14 cellular contexts compared by ENCODE assay signal in genomic region chr9:93959739-93960154, GRCh38. TPM values are rescaled to one million over a fixed set of nuclear protein-coding genes. Genes with fewer than 3 reads are reported as not detected.
DNase-seq lines count a peak whose midpoint lies in the region; ATAC-seq lines count a peak whose summit lies in the region.
"Had no signal": no experiment of that assay in that cellular context is flagged by ENCODE, and none has a peak within 500 bp of the region (broad histone marks: within the 10 kb centered on the region; RNA-seq: fewer than 3 reads in every experiment).

No MANE protein-coding gene starts in this region.

- DNase-seq in activated naive CD8-positive, alpha-beta T cell treated with anti-CD3 and anti-CD28 coated beads, Interleukin-2, amount 50 U/mL, for 24 hours: no peak
- no peak for DNase-seq in activated naive CD8-positive, alpha-beta T cell treated with anti-CD3 and anti-CD28 coated beads for 36 hours
- DNase-seq in naive B cell: no peak
- DNase-seq in SJCRH30: no peak
- DNase-seq: cerebellar nuclear complex, DMS153, NCI-H1694 treated with DMSO at 0.1 percent for 48 hours had no signal

- 0 out of 2 replicates have a peak, but pooled peaks cover 2% of the 10 kb centered on the region for H3K4me1 ChIP-seq in SJCRH30
- H3K4me1 ChIP-seq: parathyroid adenoma had no signal

- peak overlapping the region; percentile 68 for H3K4me3 Mint-ChIP-seq in activated naive CD8-positive, alpha-beta T cell
- H3K4me3 Mint-ChIP-seq in activated naive CD8-positive, alpha-beta T cell treated with anti-CD3 and anti-CD28 coated beads, Interleukin-2, amount 50 U/mL, for 24 hours: no peak overlapping the region
- peak overlapping the region; percentile 61 for H3K4me3 Mint-ChIP-seq in activated naive CD8-positive, alpha-beta T cell treated with anti-CD3 and anti-CD28 coated beads for 36 hours
- H3K4me3 Mint-ChIP-seq in naive B cell: peak overlapping the region; percentile 77 to 86 (median 82)

- no peak for ATAC-seq in activated naive CD8-positive, alpha-beta T cell treated with anti-CD3 and anti-CD28 coated beads, Interleukin-2, amount 50 U/mL, for 24 hours
- ATAC-seq in naive B cell (ENCODE audit: low read depth in 2 of 2) (no peak), GM21423 (IDR thresholded peaks at IDR 0.05; ENCODE audit: unreplicated experiment) (no peak), HG02642 (IDR thresholded peaks at IDR 0.05; ENCODE audit: poor library complexity, unreplicated experiment) (no peak), GM18867 (IDR thresholded peaks at IDR 0.05; ENCODE audit: unreplicated experiment) (no peak)

- H3K36me3 ChIP-seq in SJCRH30: no peaks in the 10 kb centered on the region
- H3K36me3 ChIP-seq: suprapubic skin had no signal

- no peak overlapping the region for H3K27ac ChIP-seq in SJCRH30
- H3K27ac ChIP-seq: parathyroid adenoma, suprapubic skin had no signal

- no peaks in the 10 kb centered on the region for H3K9me3 ChIP-seq in SJCRH30 (replicated peaks)
- H3K9me3 ChIP-seq: suprapubic skin had no signal

- H3K27me3 ChIP-seq in SJCRH30: no peaks in the 10 kb centered on the region

- H3K27me3 Mint-ChIP-seq in activated naive CD8-positive, alpha-beta T cell: peaks cover 40% of the 10 kb centered on the region
- H3K27me3 Mint-ChIP-seq in activated naive CD8-positive, alpha-beta T cell treated with anti-CD3 and anti-CD28 coated beads, Interleukin-2, amount 50 U/mL, for 24 hours: peaks cover 64% of the 10 kb centered on the region
- H3K27me3 Mint-ChIP-seq in activated naive CD8-positive, alpha-beta T cell treated with anti-CD3 and anti-CD28 coated beads for 36 hours: peaks cover 76% of the 10 kb centered on the region
- peaks cover 49 to 87% (median 79%) of the 10 kb centered on the region in 3 donors for H3K27me3 Mint-ChIP-seq in naive B cell

- peaks cover 36% of the 10 kb centered on the region for H3K4me1 Mint-ChIP-seq in activated naive CD8-positive, alpha-beta T cell (ENCODE audit: low read depth)
- peaks cover 35% of the 10 kb centered on the region for H3K4me1 Mint-ChIP-seq in activated naive CD8-positive, alpha-beta T cell treated with anti-CD3 and anti-CD28 coated beads, Interleukin-2, amount 50 U/mL, for 24 hours
- H3K4me1 Mint-ChIP-seq in activated naive CD8-positive, alpha-beta T cell treated with anti-CD3 and anti-CD28 coated beads for 36 hours: peaks cover 26% of the 10 kb centered on the region
- H3K4me1 Mint-ChIP-seq in naive B cell: peaks cover 47 to 54% (median 49%) of the 10 kb centered on the region in 3 donors

- H3K9me3 Mint-ChIP-seq in activated naive CD8-positive, alpha-beta T cell (ENCODE audit: low read depth): no peaks in the 10 kb centered on the region
- no peaks in the 10 kb centered on the region for H3K9me3 Mint-ChIP-seq in activated naive CD8-positive, alpha-beta T cell treated with anti-CD3 and anti-CD28 coated beads, Interleukin-2, amount 50 U/mL, for 24 hours
- H3K9me3 Mint-ChIP-seq in activated naive CD8-positive, alpha-beta T cell treated with anti-CD3 and anti-CD28 coated beads for 36 hours: no peaks in the 10 kb centered on the region
- peaks cover 0 to 5% (median 0%) of the 10 kb centered on the region in 7 donors for H3K9me3 Mint-ChIP-seq in naive B cell

- H3K4me3 ChIP-seq in SJCRH30: no peak overlapping the region

- peaks cover 2% of the 10 kb centered on the region for H3K36me3 Mint-ChIP-seq in activated naive CD8-positive, alpha-beta T cell
- H3K36me3 Mint-ChIP-seq in activated naive CD8-positive, alpha-beta T cell treated with anti-CD3 and anti-CD28 coated beads, Interleukin-2, amount 50 U/mL, for 24 hours (ENCODE audit: low read depth): no peaks in the 10 kb centered on the region
- no peaks in the 10 kb centered on the region for H3K36me3 Mint-ChIP-seq in activated naive CD8-positive, alpha-beta T cell treated with anti-CD3 and anti-CD28 coated beads for 36 hours
- peaks cover 0 to 8% of the 10 kb centered on the region in 2 donors for H3K36me3 Mint-ChIP-seq in naive B cell

- no peak overlapping the region for H3K27ac Mint-ChIP-seq in activated naive CD8-positive, alpha-beta T cell
- no peak overlapping the region for H3K27ac Mint-ChIP-seq in activated naive CD8-positive, alpha-beta T cell treated with anti-CD3 and anti-CD28 coated beads, Interleukin-2, amount 50 U/mL, for 24 hours
- H3K27ac Mint-ChIP-seq in activated naive CD8-positive, alpha-beta T cell treated with anti-CD3 and anti-CD28 coated beads for 36 hours: no peak overlapping the region
- peak overlapping the region in 3 of 6 donors; percentile 16 to 32 (median 16) for H3K27ac Mint-ChIP-seq in naive B cell

RNA-seq across cellular contexts. Expression of gene BARX1, which starts 4.6 kb away (rescaled TPM):
- total RNA-seq in activated naive CD8-positive, alpha-beta T cell treated with anti-CD3 and anti-CD28 coated beads for 36 hours: 1 to 10 TPM; 2.9 to 3.8 TPM
- not detected for polyA plus RNA-seq in naive B cell (ENCODE audit: low read depth in 6 of 6)
- total RNA-seq in SJCRH30 (2014; rRNA removed; shearing (Covaris generic)): not detected in 2 replicates
- total RNA-seq: mesenteric fat pad, suprapubic skin had no signal
